ENCODE assay signal across 8 cellular contexts in the genomic region with DNA sequence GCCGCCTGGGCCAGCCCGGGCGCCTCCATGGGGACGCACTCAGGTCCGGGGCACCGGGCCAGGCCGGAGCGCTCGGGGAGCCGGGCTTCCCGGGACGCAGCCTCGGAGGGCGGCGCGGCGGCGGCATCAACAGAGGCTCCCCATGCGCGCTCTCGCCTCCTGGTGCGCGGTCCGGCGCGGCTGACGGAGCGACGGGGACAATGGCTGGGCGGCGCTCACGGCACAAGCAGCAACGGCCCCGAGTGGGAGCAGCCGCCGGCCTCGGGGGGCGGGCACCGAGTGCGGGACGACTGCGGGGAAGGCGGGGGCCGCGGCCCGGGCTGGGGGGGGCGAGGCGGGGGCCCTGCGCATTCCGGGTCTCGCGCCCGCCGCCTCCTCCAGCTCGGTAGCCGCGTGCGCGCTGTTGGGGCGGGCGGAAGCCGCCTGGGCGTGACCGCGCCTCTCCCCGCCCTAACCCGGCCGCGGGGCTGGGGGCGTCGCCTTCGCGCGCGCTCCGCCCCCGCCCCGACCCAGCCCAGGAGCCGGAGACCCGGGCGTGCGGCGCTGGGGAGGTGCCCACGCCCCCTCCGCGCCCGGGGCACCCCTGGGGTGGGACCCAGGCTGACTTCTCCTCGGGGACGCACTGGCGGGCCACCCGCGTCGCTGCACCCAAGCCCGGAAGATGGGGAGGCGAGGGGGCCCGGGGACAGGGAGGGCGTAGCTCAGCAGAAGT. TPM values are rescaled to one million over a fixed set of nuclear protein-coding genes. Genes with fewer than 3 reads are reported as not detected.
DNase-seq lines count a peak whose midpoint lies in the region; ATAC-seq and TF ChIP-seq lines count a peak whose summit lies in the region.

A gene (minus strand): TSS at position 425 of the 712 bp plus-strand sequence. CDS start 396 bp downstream, at position 29.

- peak; percentile 90 for DNase-seq in Karpas-422
- DNase-seq in WTC11 (ENCODE audit: low spot score): peak; percentile 44
- DNase-seq in caudate nucleus (lab: John Stamatoyannopoulos, UW): peak in 22 of 61 donors; percentile 0 to 67 (median 18)
- peak; percentile 47 for DNase-seq in left lobe of liver (ENCODE audit: low spot score)
- peak; percentile 48 to 68 for DNase-seq in stimulated activated CD4-positive, alpha-beta T cell treated with anti-CD3 and anti-CD28 coated beads, Interleukin-2, amount 100 ng/mL, for 48 hours
- DNase-seq in foreskin melanocyte: no peak

- peak within 1 kb of the TSS; percentile 79 for H3K4me2 ChIP-seq in Karpas-422 (ENCODE audit: low read depth, low read length, poor library complexity, severe bottlenecking)

- no peaks in the 10 kb centered on the region for H3K9me3 Mint-ChIP-seq in WTC11

- H3K9ac ChIP-seq in Karpas-422 (ENCODE audit: low read length): peak within 1 kb of the TSS; percentile 70

- H3K27me3 ChIP-seq in Karpas-422 (ENCODE audit: low read length): no peaks in the 10 kb centered on the region

- peak; percentile 82 for ATAC-seq in GM21825 (IDR thresholded peaks at IDR 0.05; ENCODE audit: unreplicated experiment)
- peak; percentile 81 for ATAC-seq in WTC11
- ATAC-seq in left lobe of liver: peak; percentile 94

- H3K4me1 Mint-ChIP-seq in WTC11: peaks cover 17% of the 10 kb centered on the region

- no peaks in the 10 kb centered on the region for H3K9me3 ChIP-seq in Karpas-422 (ENCODE audit: low read length)

- no peak within 1 kb of the TSS for H3K27ac Mint-ChIP-seq in WTC11

- H3K9me2 ChIP-seq in Karpas-422 (replicated peaks; ENCODE audit: insufficient read depth, low read length): no peaks in the 10 kb centered on the region

- H3K36me3 ChIP-seq in Karpas-422 (ENCODE audit: insufficient read depth, low read length): no peaks in the 10 kb centered on the region

- CTCF ChIA-PET in WTC11 (lab: Charles Lee): interaction anchor here (0.8 kb wide), 1 partner anchor 74 kb away, joined by 3 read pairs; no protein-coding TSS in a partner anchor

- TF ChIP-seq CTCF in WTC11 (IDR thresholded peaks at IDR 0.05): no peak

- H2AFZ ChIP-seq in Karpas-422 (ENCODE audit: low read length): peak within 1 kb of the TSS; percentile 76

- POLR2A ChIA-PET in WTC11 (lab: Charles Lee): no interaction called here

- H3K36me3 Mint-ChIP-seq in WTC11: no peaks in the 10 kb centered on the region

- H4K20me1 ChIP-seq in Karpas-422 (ENCODE audit: insufficient read depth, low read depth, low read length): 0 out of 2 replicates have a peak, but pooled peaks cover 7% of the 10 kb centered on the region

- H3K79me2 ChIP-seq in Karpas-422 (ENCODE audit: low read length): peaks cover 41% of the 10 kb centered on the region

- peak within 1 kb of the TSS; percentile 61; the same call in 1 of the 2 replicates for H3K4me3 ChIP-seq in GM08714 (ENCODE audit: low read length)
- H3K4me3 ChIP-seq in Karpas-422 (ENCODE audit: low read length): peak within 1 kb of the TSS; percentile 78

- H3K4me3 Mint-ChIP-seq in WTC11: peak within 1 kb of the TSS; percentile 90

- peaks cover 7% of the 10 kb centered on the region; the same call in 1 of the 2 replicates for H3K27me3 Mint-ChIP-seq in WTC11 (ENCODE audit: low read depth)

- H3K27ac ChIP-seq in Karpas-422 (ENCODE audit: low read length): 0 out of 2 replicates have a peak within 1 kb of the TSS, but pooled peaks have one; percentile 65
- peak within 1 kb of the TSS; percentile 52 for H3K27ac ChIP-seq in caudate nucleus (ENCODE audit: low read depth, low read length)

- peaks cover 28% of the 10 kb centered on the region for H3K4me1 ChIP-seq in Karpas-422 (ENCODE audit: low read length)

TF ChIP-seq in WTC11, 78 proteins besides CTCF, POLR2A, EP300 and RAD21:
- 0 out of 2 replicates have a peak, but pooled peaks have one; percentile 13 for TF ChIP-seq SP1 (CRISPR knock-in tag; conservative IDR thresholded peaks at IDR 0.05)
- TF ChIP-seq, protein P1, sequence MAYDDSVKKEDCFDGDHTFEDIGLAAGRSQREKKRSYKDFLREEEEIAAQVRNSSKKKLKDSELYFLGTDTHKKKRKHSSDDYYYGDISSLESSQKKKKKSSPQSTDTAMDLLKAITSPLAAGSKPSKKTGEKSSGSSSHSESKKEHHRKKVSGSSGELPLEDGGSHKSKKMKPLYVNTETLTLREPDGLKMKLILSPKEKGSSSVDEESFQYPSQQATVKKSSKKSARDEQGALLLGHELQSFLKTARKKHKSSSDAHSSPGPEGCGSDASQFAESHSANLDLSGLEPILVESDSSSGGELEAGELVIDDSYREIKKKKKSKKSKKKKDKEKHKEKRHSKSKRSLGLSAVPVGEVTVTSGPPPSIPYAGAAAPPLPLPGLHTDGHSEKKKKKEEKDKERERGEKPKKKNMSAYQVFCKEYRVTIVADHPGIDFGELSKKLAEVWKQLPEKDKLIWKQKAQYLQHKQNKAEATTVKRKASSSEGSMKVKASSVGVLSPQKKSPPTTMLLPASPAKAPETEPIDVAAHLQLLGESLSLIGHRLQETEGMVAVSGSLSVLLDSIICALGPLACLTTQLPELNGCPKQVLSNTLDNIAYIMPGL (CRISPR knock-in tag; IDR thresholded peaks at IDR 0.05): 0 out of 2 replicates have a peak, but pooled peaks have one; percentile 3
- TF ChIP-seq, protein P2, sequence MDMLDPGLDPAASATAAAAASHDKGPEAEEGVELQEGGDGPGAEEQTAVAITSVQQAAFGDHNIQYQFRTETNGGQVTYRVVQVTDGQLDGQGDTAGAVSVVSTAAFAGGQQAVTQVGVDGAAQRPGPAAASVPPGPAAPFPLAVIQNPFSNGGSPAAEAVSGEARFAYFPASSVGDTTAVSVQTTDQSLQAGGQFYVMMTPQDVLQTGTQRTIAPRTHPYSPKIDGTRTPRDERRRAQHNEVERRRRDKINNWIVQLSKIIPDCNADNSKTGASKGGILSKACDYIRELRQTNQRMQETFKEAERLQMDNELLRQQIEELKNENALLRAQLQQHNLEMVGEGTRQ (CRISPR knock-in tag; IDR thresholded peaks at IDR 0.05): no peak

RNA-seq across cellular contexts. Expression of the gene that starts here (rescaled TPM):
- 18.2 and 21.7 TPM in 2 replicates for total RNA-seq in Karpas-422 (2014; rRNA removed; shearing (Covaris generic); ENCODE audit: low replicate concordance)
- 53.8 to 66.6 TPM (median 61.2 TPM) in 3 replicates for total RNA-seq in WTC11 (2021)
- total RNA-seq in left lobe of liver: 1.6 TPM
